Comparison of ENCODE assay signal across 20 cellular contexts in genomic region chr1:217561446-217561845, GRCh38.
"Had no signal": no experiment of that assay in that cellular context is flagged by ENCODE, and none has a peak within 500 bp of the region (broad histone marks: within the 10 kb centered on the region; RNA-seq: fewer than 3 reads in every experiment).

No MANE protein-coding gene starts in this region.

- FAIRE-seq: small intestine had no signal

- H3K4me1 Mint-ChIP-seq: mesothelial cell of epicardium, natural killer cell, neural crest cell had no signal

- H3K36me3 Mint-ChIP-seq: natural killer cell had no signal

- H3K27ac ChIP-seq: dorsolateral prefrontal cortex, esophagus muscularis mucosa, hepatocyte, stomach, thoracic aorta, transverse colon, uterus had no signal

- H3K4me3 ChIP-seq: dorsolateral prefrontal cortex, esophagus muscularis mucosa, hepatocyte, stomach, thoracic aorta, transverse colon, uterus had no signal

- H3K9me3 ChIP-seq: esophagus muscularis mucosa, stomach, thoracic aorta, transverse colon, uterus had no signal

- H3K27ac Mint-ChIP-seq: mesothelial cell of epicardium, natural killer cell had no signal

- H3K4me1 ChIP-seq: esophagus muscularis mucosa, stomach, transverse colon, uterus had no signal

- H3K4me3 Mint-ChIP-seq: mesothelial cell of epicardium, natural killer cell, neural crest cell had no signal

- ATAC-seq: natural killer cell, right cardiac atrium had no signal

- H3K27me3 ChIP-seq: dorsolateral prefrontal cortex, esophagus muscularis mucosa, foreskin keratinocyte, hepatocyte, stomach, transverse colon, uterus had no signal

- DNase-seq: cortex of kidney; dorsolateral prefrontal cortex; effector CD8-positive, alpha-beta T cell; head of caudate nucleus; kidney glomerular epithelial cell; natural killer cell; right cardiac atrium; small intestine; stimulated activated CD4-positive, alpha-beta T cell treated with anti-CD3 and anti-CD28 coated beads, Interleukin-12 subunit alpha, Interleukin-12 subunit beta, amount 100 ng/mL, for 4 hours; stimulated activated naive CD4-positive, alpha-beta T cell; stomach; substantia nigra; transverse colon; uterus had no signal

- H3K36me3 ChIP-seq: esophagus muscularis mucosa, stomach, thoracic aorta, transverse colon, uterus had no signal
